ENCODE assay signal across 27 cellular contexts in the genomic region with DNA sequence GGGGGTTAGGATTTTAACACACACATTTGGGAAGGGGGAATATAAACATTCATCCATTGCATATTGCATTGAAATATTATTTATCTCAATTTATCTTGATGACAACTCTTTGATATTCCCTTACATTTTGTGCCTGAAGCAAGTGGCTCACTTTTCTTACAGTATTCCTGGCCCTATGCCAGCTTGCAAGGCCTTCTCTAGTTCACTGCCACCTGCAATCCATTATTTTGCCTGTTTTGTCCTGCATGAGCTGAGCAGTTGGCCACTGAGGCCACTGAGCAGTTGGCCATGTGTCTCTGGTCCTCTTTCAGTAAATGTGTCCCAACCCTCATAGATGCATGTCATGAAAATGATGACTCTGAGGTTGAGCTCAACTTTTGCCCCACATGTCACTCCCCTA. TPM values are rescaled to one million over a fixed set of nuclear protein-coding genes. Genes with fewer than 3 reads are reported as not detected.
"Had no signal": no experiment of that assay in that cellular context is flagged by ENCODE, and none has a peak within 500 bp of the region (broad histone marks: within the 10 kb centered on the region; RNA-seq: fewer than 3 reads in every experiment).

No MANE protein-coding gene starts in this region.

- H3K4me3 ChIP-seq: esophagus muscularis mucosa, heart right ventricle, left ventricle myocardium inferior, lung, mucosa of descending colon, skin epidermis, uterus had no signal

- H3K9me3 ChIP-seq: uterus had no signal

- ATAC-seq: activated CD4-positive, alpha-beta T cell treated with anti-CD3 and anti-CD28 coated beads for 36 hours; activated CD8-positive, alpha-beta memory T cell treated with anti-CD3 and anti-CD28 coated beads, Interleukin-2, amount 10 ng/mL, durations not matched to agents 7 days and 5 days; activated CD8-positive, alpha-beta T cell treated with anti-CD3 and anti-CD28 coated beads, Interleukin-2, amount 10 ng/mL, durations not matched to agents 7 days and 5 days; activated naive CD8-positive, alpha-beta T cell treated with anti-CD3 and anti-CD28 coated beads, Interleukin-2, amount 50 U/mL, for 24 hours; heart right ventricle; mucosa of descending colon; natural killer cell treated with Interleukin-12 subunit alpha and Interleukin-12 subunit beta and Interleukin-15 and Interleukin-18, amount 100 ng/mL, for 72 hours; sciatic nerve had no signal

- DNase-seq: activated CD4-positive, alpha-beta T cell treated with anti-CD3 and anti-CD28 coated beads for 36 hours; activated CD4-positive, CD25-positive, alpha-beta regulatory T cell; activated CD8-positive, alpha-beta memory T cell treated with anti-CD3 and anti-CD28 coated beads, Interleukin-2, amount 10 ng/mL, durations not matched to agents 7 days and 5 days; activated CD8-positive, alpha-beta T cell treated with anti-CD3 and anti-CD28 coated beads, Interleukin-2, amount 10 ng/mL, durations not matched to agents 7 days and 5 days; activated naive CD8-positive, alpha-beta T cell treated with anti-CD3 and anti-CD28 coated beads, Interleukin-2, amount 50 U/mL, for 24 hours; activated T-cell treated with anti-CD3 and anti-CD28 coated beads, Interleukin-2, amount 50 U/mL, for 48 hours; amygdala; central memory CD4-positive, alpha-beta T cell; foreskin melanocyte; heart right ventricle; left ventricle myocardium inferior; mucosa of descending colon; stimulated activated CD4-positive, alpha-beta T cell treated with anti-CD3 and anti-CD28 coated beads, Interleukin-12 subunit alpha, Interleukin-12 subunit beta, amount 100 ng/mL, for 4 hours; stimulated activated CD4-positive, alpha-beta T cell treated with anti-CD3 and anti-CD28 coated beads, Interleukin-4, amount 100 ng/mL, for 1 hour; uterus had no signal

- H3K27ac ChIP-seq: esophagus muscularis mucosa, heart right ventricle, left ventricle myocardium inferior, skin epidermis, uterus had no signal

- H3K4me1 ChIP-seq: esophagus muscularis mucosa, uterus had no signal

- H3K27me3 ChIP-seq: esophagus muscularis mucosa, uterus had no signal

RNA-seq across cellular contexts. Expression of a gene that starts 49.8 kb away (rescaled TPM):
- total RNA-seq: activated CD4-positive, alpha-beta T cell treated with anti-CD3 and anti-CD28 coated beads for 36 hours; activated CD8-positive, alpha-beta memory T cell treated with anti-CD3 and anti-CD28 coated beads, Interleukin-2, amount 10 ng/mL, durations not matched to agents 7 days and 5 days; activated CD8-positive, alpha-beta T cell treated with anti-CD3 and anti-CD28 coated beads, Interleukin-2, amount 10 ng/mL, durations not matched to agents 7 days and 5 days; activated T-helper 2 cell treated with anti-CD3 and anti-CD28 coated beads, Interferon-gamma antibody, Interleukin-2, Interleukin-4, amounts not matched to agents 10 μg/mL and 5 μg/mL and 100 μg/mL, durations not matched to agents 14 hours and 24 hours and 36 hours; esophagus muscularis mucosa; glomerular endothelial cell; heart right ventricle; left ventricle myocardium inferior; lung; mesenteric fat pad; mucosa of descending colon; myocyte; natural killer cell treated with Interleukin-12 subunit alpha and Interleukin-12 subunit beta and Interleukin-15 and Interleukin-18, amount 100 ng/mL, for 72 hours; osteocyte; posterior vena cava; sciatic nerve; subcutaneous adipose tissue; uterus had no signal
- polyA plus RNA-seq: heart right ventricle, lung had no signal
